In the genomic region with DNA sequence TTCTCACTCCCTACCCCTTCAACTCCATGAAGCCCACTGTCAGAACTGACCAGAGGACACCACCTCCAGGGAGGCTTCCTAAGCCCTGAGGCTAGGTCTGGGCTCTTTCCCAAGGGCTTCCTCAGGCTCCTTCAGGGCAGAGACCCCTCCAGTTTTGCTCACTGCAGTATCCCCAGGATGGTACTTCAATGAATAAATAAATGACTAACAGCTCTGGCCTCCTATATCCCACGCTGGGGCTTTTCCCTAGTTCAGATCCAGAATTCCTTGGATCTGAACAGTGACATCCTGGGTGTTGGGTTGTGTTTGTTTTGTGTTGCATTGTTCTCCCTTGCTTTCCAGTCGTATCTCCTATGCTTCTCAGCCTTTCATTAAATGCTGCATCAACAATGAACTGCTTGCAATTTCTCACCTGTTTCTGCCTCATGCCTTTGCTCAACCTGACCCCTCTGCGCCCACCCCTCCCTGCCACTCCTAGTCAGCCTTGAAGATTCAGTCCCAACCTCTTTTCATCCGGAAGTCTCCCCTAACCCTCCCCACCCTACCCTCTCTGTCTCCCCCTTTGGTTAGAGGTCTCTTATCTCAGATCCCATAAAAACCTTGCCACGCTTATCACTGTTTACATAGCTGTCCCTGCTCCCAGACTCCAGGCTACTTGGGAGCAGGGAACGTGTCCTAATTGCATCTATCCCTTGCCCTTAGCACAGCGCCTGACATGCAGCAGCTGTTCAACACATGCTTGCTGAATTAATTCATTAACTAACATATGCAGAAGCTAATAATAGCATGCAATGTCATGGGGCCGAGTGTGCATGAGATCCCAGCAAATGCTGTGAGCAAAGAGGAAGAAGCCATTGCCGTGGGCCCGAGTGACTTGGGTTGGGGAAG, we compare ENCODE assay signal across 8 cellular contexts. TPM values are rescaled to one million over a fixed set of nuclear protein-coding genes. Genes with fewer than 3 reads are reported as not detected.
DNase-seq lines count a peak whose midpoint lies in the region; ATAC-seq, FAIRE-seq and TF ChIP-seq lines count a peak whose summit lies in the region.

No MANE protein-coding gene starts in this region.

- TF ChIP-seq CTCF in fibroblast of villous mesenchyme (IDR thresholded peaks at IDR 0.05; ENCODE audit: insufficient read depth, low read depth, low read length) (no peak), progenitor cell of endocrine pancreas (IDR thresholded peaks at IDR 0.05; ENCODE audit: unreplicated experiment) (no peak)

- no peaks in the 10 kb centered on the region for H3K9me3 Mint-ChIP-seq in progenitor cell of endocrine pancreas (ENCODE audit: low read depth)

- no peak overlapping the region for H3K4me3 ChIP-seq in fibroblast of villous mesenchyme (ENCODE audit: low read depth, low read length)

- no peak for FAIRE-seq in RCC 7860 (lab: Jason Lieb, UNC)

- peaks cover 59% of the 10 kb centered on the region for H3K4me1 Mint-ChIP-seq in progenitor cell of endocrine pancreas (ENCODE audit: low read depth)

- no peaks in the 10 kb centered on the region for H3K27me3 Mint-ChIP-seq in progenitor cell of endocrine pancreas

- ATAC-seq in HG03280 (IDR thresholded peaks at IDR 0.05; ENCODE audit: unreplicated experiment) = no peak
- ATAC-seq in GM21367 (IDR thresholded peaks at IDR 0.05; ENCODE audit: unreplicated experiment) = no peak

- peaks cover 2% of the 10 kb centered on the region for H3K36me3 Mint-ChIP-seq in progenitor cell of endocrine pancreas (ENCODE audit: insufficient read depth)

- peak overlapping the region; percentile 92 for H3K27ac Mint-ChIP-seq in progenitor cell of endocrine pancreas

- peak overlapping the region; percentile 54 for H3K4me3 Mint-ChIP-seq in progenitor cell of endocrine pancreas (ENCODE audit: low read depth)

- DNase-seq in DMS153 (lab: John Stamatoyannopoulos, UW) (peak; percentile 62), RCC 7860 (ENCODE audit: low spot score) (peak; percentile 54), fibroblast of villous mesenchyme (ENCODE audit: low read depth) (peak; percentile 100), progenitor cell of endocrine pancreas (ENCODE audit: low spot score, unreplicated experiment) (no peak), C1 segment of cervical spinal cord (lab: John Stamatoyannopoulos, UW) (no peak), RKO (ENCODE audit: low spot score) (no peak)

RNA-seq across cellular contexts. Expression of a gene that starts 41.7 kb away (rescaled TPM):
- total RNA-seq in fibroblast of villous mesenchyme (57.0 and 109 TPM in 2 replicates), progenitor cell of endocrine pancreas (29.5 and 30.0 TPM in 2 replicates)

Comparison
In these comparisons a context has a peak if more than half of its experiments do, and no peak if none do; other contexts are left out.
1. DNase-seq: peak in DMS153 (single experiment), RCC 7860 (single experiment) and fibroblast of villous mesenchyme (single experiment); none in progenitor cell of endocrine pancreas (single experiment), C1 segment of cervical spinal cord (0 of 14) and RKO (single experiment).